ENCODE assay signal across 1 cellular context in genomic region chr3:131233900-131234667, GRCh38.
A peak's percentile ranks its signal among the peaks of the same experiment; 100 is the strongest.
TF ChIP-seq lines count a peak whose summit lies in the region.

No MANE protein-coding gene starts in this region.

TF ChIP-seq in SK-N-SH, 30 proteins besides CTCF, POLR2A, EP300 and RAD21 (continued from another document):
- TF ChIP-seq IRF3 (IDR thresholded peaks at IDR 0.05; ENCODE audit: low read depth, low read length), result no peak
- no peak for TF ChIP-seq TEAD4 (IDR thresholded peaks at IDR 0.05; ENCODE audit: borderline replicate concordance, insufficient read depth)
- no peak for TF ChIP-seq MEF2A (IDR thresholded peaks at IDR 0.05; ENCODE audit: borderline replicate concordance, low read depth)
- TF ChIP-seq EZH2phosphoT487 (IDR thresholded peaks at IDR 0.05; ENCODE audit: borderline replicate concordance, low read depth), result no peak
- no peak for TF ChIP-seq POLR2AphosphoS5 (IDR thresholded peaks at IDR 0.05; ENCODE audit: low read depth, low read length)
- no peak for TF ChIP-seq SMC3 (IDR thresholded peaks at IDR 0.05; ENCODE audit: low read depth, low read length)
- no peak for TF ChIP-seq ELF1 (IDR thresholded peaks at IDR 0.05)
- no peak for TF ChIP-seq RXRA (IDR thresholded peaks at IDR 0.05; ENCODE audit: borderline replicate concordance, low read depth)
- no peak for TF ChIP-seq ZBTB33 (IDR thresholded peaks at IDR 0.05; ENCODE audit: borderline replicate concordance, low read depth)
- no peak for TF ChIP-seq MAX (IDR thresholded peaks at IDR 0.05; ENCODE audit: low read depth)
- no peak for TF ChIP-seq FOSL2 (IDR thresholded peaks at IDR 0.05; ENCODE audit: borderline replicate concordance, low read depth)
- no peak for TF ChIP-seq NFIC (IDR thresholded peaks at IDR 0.05; ENCODE audit: borderline replicate concordance)
- TF ChIP-seq USF2 (IDR thresholded peaks at IDR 0.05; ENCODE audit: borderline replicate concordance, low read depth, low read length), result no peak
- TF ChIP-seq YY1 (IDR thresholded peaks at IDR 0.05; ENCODE audit: low read depth), result no peak
- TF ChIP-seq GATA2 (CRISPR knock-in tag; IDR thresholded peaks at IDR 0.05), result peak; percentile 39
- TF ChIP-seq FOXJ3 (CRISPR knock-in tag; IDR thresholded peaks at IDR 0.05), result no peak
- peak; percentile 47 for TF ChIP-seq RCOR1 (IDR thresholded peaks at IDR 0.05; ENCODE audit: low read length)
TF ChIP-seq in SK-N-SH: peak in this region for 4.
